Comparison of ENCODE assay signal across 9 cellular contexts in genomic region chr10:3874988-3875841, GRCh38.
DNase-seq lines count a peak whose midpoint lies in the region; ATAC-seq, FAIRE-seq and TF ChIP-seq lines count a peak whose summit lies in the region.
"Had no signal": no experiment of that assay in that cellular context is flagged by ENCODE, and none has a peak within 500 bp of the region (broad histone marks: within the 10 kb centered on the region; RNA-seq: fewer than 3 reads in every experiment).

No MANE protein-coding gene starts in this region.

- intact Hi-C loops in Caco-2 (cut with micrococcal nuclease; ENCODE audit: unreplicated experiment), result no loop called here
- intact Hi-C loops in prostate gland (cut with DNase I), result no loop called here

- peak; percentile 62 for ATAC-seq in GM19438 (IDR thresholded peaks at IDR 0.05; ENCODE audit: low read depth, unreplicated experiment)
- ATAC-seq in HG03432 (IDR thresholded peaks at IDR 0.05; ENCODE audit: unreplicated experiment), result peak; percentile 79

- H3K27me3 ChIP-seq in GM06990 (replicated peaks; ENCODE audit: control insufficient read depth, insufficient read depth, low read length) (no peaks in the 10 kb centered on the region), small intestine (ENCODE audit: control insufficient read depth in 2 of 2, insufficient read depth in 2 of 2, low read length in 2 of 2) (no peaks in the 10 kb centered on the region), SK-N-SH (ENCODE audit: insufficient read depth) (no peaks in the 10 kb centered on the region), Caco-2 (replicated peaks; ENCODE audit: control insufficient read depth, insufficient read depth, low read length) (no peaks in the 10 kb centered on the region), prostate gland (replicated peaks; ENCODE audit: insufficient read depth) (no peaks in the 10 kb centered on the region)

- H3K9ac ChIP-seq in SK-N-SH, result no peak overlapping the region

- no peaks in the 10 kb centered on the region for H3F3A ChIP-seq in SK-N-SH (replicated peaks; ENCODE audit: insufficient read depth)

- H3K9me3 Mint-ChIP-seq in activated naive CD8-positive, alpha-beta T cell treated with anti-CD3 and anti-CD28 coated beads for 36 hours, result no peaks in the 10 kb centered on the region
- no peaks in the 10 kb centered on the region for H3K9me3 Mint-ChIP-seq in Caco-2 (ENCODE audit: unreplicated experiment)

- no peaks in the 10 kb centered on the region for H3K27me3 Mint-ChIP-seq in activated naive CD8-positive, alpha-beta T cell treated with anti-CD3 and anti-CD28 coated beads for 36 hours
- H3K27me3 Mint-ChIP-seq in Caco-2 (ENCODE audit: insufficient read depth, unreplicated experiment), result no peaks in the 10 kb centered on the region

- H3K4me3 ChIP-seq in GM06990 (replicated peaks; ENCODE audit: low read depth, low read length) (peak overlapping the region; percentile 9; the same call in 1 of the 2 replicates), small intestine (ENCODE audit: low read depth in 1 of 2, low read length in 2 of 2) (no peak overlapping the region), SK-N-SH (ENCODE audit: low read depth in 2 of 2, low read length in 1 of 2) (no peak overlapping the region), Caco-2 (ENCODE audit: low read depth, low read length) (no peak overlapping the region), prostate gland (no peak overlapping the region)
- H3K4me3 ChIP-seq: cardiac muscle cell had no signal

- H4K20me1 ChIP-seq in SK-N-SH (ENCODE audit: insufficient read depth), result no peaks in the 10 kb centered on the region

- TF ChIP-seq CTCF in GM06990 (IDR thresholded peaks at IDR 0.05; ENCODE audit: insufficient read depth, low read length, poor library complexity, severe bottlenecking) (no peak), SK-N-SH (IDR thresholded peaks at IDR 0.05) (no peak), Caco-2 (IDR thresholded peaks at IDR 0.05; ENCODE audit: insufficient read depth in 1 of 2, low read depth in 1 of 2, low read length in 1 of 2, severe bottlenecking in 1 of 2, unreplicated experiment in 1 of 2) (no peak), prostate gland (IDR thresholded peaks at IDR 0.05) (no peak)

- POLR2A ChIA-PET in SK-N-SH (lab: Yijun Ruan, JAX) (no interaction called here), Caco-2 (lab: Charles Lee) (no interaction called here)

- DNase-seq in GM06990 (ENCODE audit: extremely low read depth, insufficient read length) (peak; percentile 69), small intestine (peak; percentile 53), SK-N-SH (no peak), Caco-2 (no peak), prostate gland (ENCODE audit: low spot score) (no peak)
- DNase-seq in activated naive CD8-positive, alpha-beta T cell treated with anti-CD3 and anti-CD28 coated beads for 36 hours, result no peak

- peaks cover 41% of the 10 kb centered on the region for H3K4me1 Mint-ChIP-seq in activated naive CD8-positive, alpha-beta T cell treated with anti-CD3 and anti-CD28 coated beads for 36 hours
- H3K4me1 Mint-ChIP-seq in Caco-2 (ENCODE audit: low read depth, unreplicated experiment), result peaks cover 38% of the 10 kb centered on the region

- no peak for TF ChIP-seq EP300 in SK-N-SH (IDR thresholded peaks at IDR 0.05; ENCODE audit: borderline replicate concordance in 1 of 2, low read depth in 1 of 2, low read length in 1 of 2)

- H3K27ac Mint-ChIP-seq in activated naive CD8-positive, alpha-beta T cell treated with anti-CD3 and anti-CD28 coated beads for 36 hours, result peak overlapping the region; percentile 88
- no peak overlapping the region for H3K27ac Mint-ChIP-seq in Caco-2 (ENCODE audit: unreplicated experiment)

- H3K9me3 ChIP-seq in small intestine (ENCODE audit: control insufficient read depth, low read depth) (no peaks in the 10 kb centered on the region), SK-N-SH (no peaks in the 10 kb centered on the region), Caco-2 (no peaks in the 10 kb centered on the region), prostate gland (no peaks in the 10 kb centered on the region)

- H3K36me3 ChIP-seq in GM06990 (ENCODE audit: control insufficient read depth, insufficient read depth, low read length) (no peaks in the 10 kb centered on the region), small intestine (ENCODE audit: control insufficient read depth in 2 of 2, insufficient read depth in 2 of 2, low read length in 2 of 2) (no peaks in the 10 kb centered on the region), SK-N-SH (replicated peaks in 1 of 2; ENCODE audit: control insufficient read depth in 1 of 2, insufficient read depth in 2 of 2, low read length in 1 of 2) (no peaks in the 10 kb centered on the region), Caco-2 (ENCODE audit: control insufficient read depth, insufficient read depth, low read length) (no peaks in the 10 kb centered on the region), prostate gland (no peaks in the 10 kb centered on the region)
- H3K36me3 ChIP-seq: cardiac muscle cell had no signal

- 32 to 55% (median 36%) methylated on average over 6 of the region's 6 CpGs for WGBS in small intestine, 3 donors
- WGBS in SK-N-SH (ENCODE audit: low lambda C conversion rate), result 88% methylated on average over 6 of the region's 6 CpGs
- WGBS in prostate gland, result 75% methylated on average over 6 of the region's 6 CpGs

- peak overlapping the region; percentile 12 for H3K4me3 Mint-ChIP-seq in activated naive CD8-positive, alpha-beta T cell treated with anti-CD3 and anti-CD28 coated beads for 36 hours
- no peak overlapping the region for H3K4me3 Mint-ChIP-seq in Caco-2 (ENCODE audit: unreplicated experiment)

- no peak for TF ChIP-seq POLR2A in prostate gland (IDR thresholded peaks at IDR 0.05)

- CTCF ChIA-PET in SK-N-SH (lab: Yijun Ruan, JAX), result no interaction called here
- CTCF ChIA-PET in Caco-2 (lab: Charles Lee), result no interaction called here

- H3K79me2 ChIP-seq in SK-N-SH (ENCODE audit: insufficient read depth), result no peaks in the 10 kb centered on the region

- H2AFZ ChIP-seq in SK-N-SH (ENCODE audit: low read depth), result no peak overlapping the region

- H3K9me2 ChIP-seq in SK-N-SH, result no peaks in the 10 kb centered on the region

- no peak overlapping the region for H3K4me2 ChIP-seq in SK-N-SH

- no TSS peak for BruUV-seq in Caco-2 (replicated peaks; lab: Mats Ljungman, UMichigan)

- FAIRE-seq in small intestine (lab: Jason Lieb, UNC), result no peak

- H3K27ac ChIP-seq in small intestine (ENCODE audit: low read depth in 1 of 2, low read length in 1 of 2) (peak overlapping the region; percentile 58 to 94), SK-N-SH (ENCODE audit: low read depth in 2 of 2, low read length in 1 of 2) (no peak overlapping the region), prostate gland (no peak overlapping the region)
- H3K27ac ChIP-seq: cardiac muscle cell had no signal

- TF ChIP-seq RAD21 in SK-N-SH (IDR thresholded peaks at IDR 0.05; ENCODE audit: low read length), result no peak

- peaks cover 8 to 11% of the 10 kb centered on the region in 2 donors for H3K4me1 ChIP-seq in small intestine (ENCODE audit: control insufficient read depth in 2 of 2, insufficient read depth in 1 of 2, low read depth in 1 of 2, low read length in 1 of 2)
- peaks cover 0 to 12% of the 10 kb centered on the region in 2 experiments; a peak in 1 of 4 replicates for H3K4me1 ChIP-seq in SK-N-SH (ENCODE audit: control insufficient read depth in 1 of 2, insufficient read depth in 2 of 2, low read depth in 1 of 2, low read length in 1 of 2)
- peaks cover 24% of the 10 kb centered on the region for H3K4me1 ChIP-seq in Caco-2
- no peaks in the 10 kb centered on the region for H3K4me1 ChIP-seq in prostate gland (replicated peaks)

- H3K36me3 Mint-ChIP-seq in activated naive CD8-positive, alpha-beta T cell treated with anti-CD3 and anti-CD28 coated beads for 36 hours, result no peaks in the 10 kb centered on the region
- H3K36me3 Mint-ChIP-seq in Caco-2 (ENCODE audit: insufficient read depth, unreplicated experiment), result no peaks in the 10 kb centered on the region

TF ChIP-seq in SK-N-SH, 30 proteins besides CTCF, POLR2A, EP300 and RAD21:
- TF ChIP-seq USF1 (IDR thresholded peaks at IDR 0.05; ENCODE audit: borderline replicate concordance, low read depth) (no peak), ZBTB33 (IDR thresholded peaks at IDR 0.05; ENCODE audit: borderline replicate concordance, low read depth) (no peak), SIN3A (IDR thresholded peaks at IDR 0.05; ENCODE audit: borderline replicate concordance, low read depth, low read length) (no peak), NFIC (IDR thresholded peaks at IDR 0.05; ENCODE audit: borderline replicate concordance) (no peak), GATA2 (CRISPR knock-in tag; IDR thresholded peaks at IDR 0.05) (no peak), CHD2 (IDR thresholded peaks at IDR 0.05; ENCODE audit: low read length, partially characterized antibody) (no peak), ELF1 (IDR thresholded peaks at IDR 0.05) (no peak), TAF1 (IDR thresholded peaks at IDR 0.05; ENCODE audit: borderline replicate concordance, low read depth, low read length) (no peak), MEF2A (IDR thresholded peaks at IDR 0.05; ENCODE audit: borderline replicate concordance, low read depth) (no peak), MAX (IDR thresholded peaks at IDR 0.05; ENCODE audit: low read depth) (no peak)

Comparison
In these comparisons a context has a peak if more than half of its experiments do, and no peak if none do; other contexts are left out.
1. DNase-seq: peak in GM06990 (single experiment) and small intestine (single experiment); none in activated naive CD8-positive, alpha-beta T cell treated with anti-CD3 and anti-CD28 coated beads for 36 hours (single experiment), SK-N-SH (single experiment), Caco-2 (0 of 2) and prostate gland (single experiment).
2. H3K27ac ChIP-seq: peak in small intestine (2 of 2); none in SK-N-SH (0 of 2) and prostate gland (0 of 2).